1 cellular context compared by ENCODE assay signal in the genomic region with DNA sequence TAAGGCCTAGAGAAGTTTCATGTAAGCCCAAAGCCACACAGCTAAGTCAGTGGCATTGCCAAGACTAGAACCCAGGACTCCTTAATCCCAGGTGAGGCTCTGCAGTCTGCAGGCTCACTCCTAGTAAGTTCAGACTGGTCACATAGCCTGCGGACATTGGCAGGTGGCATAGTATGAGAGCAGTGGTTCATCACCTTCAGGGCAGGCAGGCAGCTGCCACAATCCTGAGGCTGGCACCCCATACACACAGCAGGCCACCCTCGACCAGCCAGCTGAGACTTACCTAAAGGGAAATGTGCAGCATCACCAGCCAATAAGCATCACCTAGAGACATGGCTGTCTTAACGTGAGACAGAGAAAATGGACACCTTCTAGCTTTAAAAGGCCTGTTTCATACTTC.
TF ChIP-seq lines count a peak whose summit lies in the region.

No MANE protein-coding gene starts in this region.

TF ChIP-seq in H1, 55 proteins besides CTCF, POLR2A, EP300 and RAD21 (continued from another document):
- TF ChIP-seq TAF7 (optimal IDR thresholded peaks at IDR 0.05; ENCODE audit: borderline replicate concordance, low read depth, low read length) (no peak), SIRT6 (IDR thresholded peaks at IDR 0.05; ENCODE audit: low read length) (no peak)
- TF ChIP-seq, protein P1, sequence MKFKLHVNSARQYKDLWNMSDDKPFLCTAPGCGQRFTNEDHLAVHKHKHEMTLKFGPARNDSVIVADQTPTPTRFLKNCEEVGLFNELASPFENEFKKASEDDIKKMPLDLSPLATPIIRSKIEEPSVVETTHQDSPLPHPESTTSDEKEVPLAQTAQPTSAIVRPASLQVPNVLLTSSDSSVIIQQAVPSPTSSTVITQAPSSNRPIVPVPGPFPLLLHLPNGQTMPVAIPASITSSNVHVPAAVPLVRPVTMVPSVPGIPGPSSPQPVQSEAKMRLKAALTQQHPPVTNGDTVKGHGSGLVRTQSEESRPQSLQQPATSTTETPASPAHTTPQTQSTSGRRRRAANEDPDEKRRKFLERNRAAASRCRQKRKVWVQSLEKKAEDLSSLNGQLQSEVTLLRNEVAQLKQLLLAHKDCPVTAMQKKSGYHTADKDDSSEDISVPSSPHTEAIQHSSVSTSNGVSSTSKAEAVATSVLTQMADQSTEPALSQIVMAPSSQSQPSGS (IDR thresholded peaks at IDR 0.05; ENCODE audit: low read length), result no peak
